17 cellular contexts compared by ENCODE assay signal in the genomic region with DNA sequence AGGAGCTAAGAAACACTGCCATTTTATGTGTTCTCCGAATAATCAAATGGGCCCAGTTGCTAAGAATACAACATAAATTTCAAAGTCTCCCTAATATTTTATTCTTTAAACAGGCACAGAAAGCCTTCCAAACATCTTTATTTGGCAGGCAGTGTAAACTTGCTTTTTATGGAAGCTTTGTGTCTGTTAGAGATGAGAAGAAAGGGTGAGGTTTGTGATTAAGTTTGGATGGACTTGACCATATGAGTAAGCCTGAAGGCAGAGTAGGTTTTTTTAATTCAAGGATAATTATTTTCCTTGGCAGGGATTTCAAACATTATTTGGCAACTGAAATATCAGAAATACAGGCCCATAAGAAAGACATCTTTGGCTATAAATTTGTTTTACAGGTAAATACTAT.
A peak's percentile ranks its signal among the peaks of the same experiment; 100 is the strongest.
DNase-seq lines count a peak whose midpoint lies in the region; ATAC-seq lines count a peak whose summit lies in the region.
"Had no signal": no experiment of that assay in that cellular context is flagged by ENCODE, and none has a peak within 500 bp of the region (broad histone marks: within the 10 kb centered on the region; RNA-seq: fewer than 3 reads in every experiment).

No MANE protein-coding gene starts in this region.

- H2AFZ ChIP-seq in GM23248, result no peak overlapping the region

- peaks cover 71% of the 10 kb centered on the region for H3K4me1 ChIP-seq in CD4-positive, alpha-beta memory T cell (ENCODE audit: insufficient read depth, low read length)
- H3K4me1 ChIP-seq in GM23248 (ENCODE audit: insufficient read depth) (peaks cover 11% of the 10 kb centered on the region), adipocyte (ENCODE audit: control insufficient read depth, insufficient read depth, low read length) (no peaks in the 10 kb centered on the region)

- no peaks in the 10 kb centered on the region for H3K27me3 Mint-ChIP-seq in CD4-positive, alpha-beta memory T cell
- no peaks in the 10 kb centered on the region for H3K27me3 Mint-ChIP-seq in naive B cell
- H3K27me3 Mint-ChIP-seq: type B pancreatic cell had no signal

- H3K27me3 ChIP-seq in CD4-positive, alpha-beta memory T cell (ENCODE audit: insufficient read depth, low read length), result no peaks in the 10 kb centered on the region
- H3K27me3 ChIP-seq in GM23248 (replicated peaks; ENCODE audit: insufficient read depth), result no peaks in the 10 kb centered on the region
- no peaks in the 10 kb centered on the region for H3K27me3 ChIP-seq in adipocyte (replicated peaks; ENCODE audit: control insufficient read depth, insufficient read depth, low read length)
- H3K27me3 ChIP-seq: BLaER1 treated with 17β-estradiol and CSF1 and Interleukin-3, amounts not matched to agents 10 nM and 100 nM had no signal

- peak overlapping the region; percentile 19 to 95 (median 86) for H3K27ac Mint-ChIP-seq in CD4-positive, alpha-beta memory T cell
- peak overlapping the region in 5 of 6 donors; percentile 43 to 83 (median 75) for H3K27ac Mint-ChIP-seq in naive B cell
- H3K27ac Mint-ChIP-seq: type B pancreatic cell had no signal

- H3K79me2 ChIP-seq in GM23248 (ENCODE audit: insufficient read depth), result no peaks in the 10 kb centered on the region

- no peaks in the 10 kb centered on the region for H3K9me3 ChIP-seq in CD4-positive, alpha-beta memory T cell (ENCODE audit: control insufficient read depth in 1 of 2, low read length in 2 of 2)
- H3K9me3 ChIP-seq in GM23248 (ENCODE audit: low read depth), result no peaks in the 10 kb centered on the region
- H3K9me3 ChIP-seq in adipocyte (ENCODE audit: control insufficient read depth, low read length), result no peaks in the 10 kb centered on the region
- H3K9me3 ChIP-seq: BLaER1 treated with 17β-estradiol and CSF1 and Interleukin-3, amounts not matched to agents 10 nM and 100 nM had no signal

- DNase-seq in CD4-positive, alpha-beta memory T cell, result no peak
- DNase-seq in GM23248, result peak; percentile 26
- DNase-seq in adipocyte (ENCODE audit: low read depth), result peak; percentile 17
- DNase-seq in naive B cell, result no peak
- DNase-seq in cortex of kidney (lab: John Stamatoyannopoulos, UW), result no peak
- no peak for DNase-seq in NCI-H345 (lab: John Stamatoyannopoulos, UW)
- DNase-seq: activated naive CD4-positive, alpha-beta T cell treated with anti-CD3 and anti-CD28 coated beads, Interleukin-2, amount 50 U/mL, for 16 hours; DMS53; effector memory CD4-positive, alpha-beta T cell; NCI-H1105 treated with DMSO at 0.1 percent for 48 hours; NCI-H2171 treated with DMSO at 0.1 percent for 48 hours; NCI-H774; WERI-Rb-1 had no signal

- peaks cover 6% of the 10 kb centered on the region; the same call in 1 of the 2 replicates for H3F3A ChIP-seq in GM23248 (ENCODE audit: insufficient read depth)

- CTCF ChIA-PET in CD4-positive, alpha-beta memory T cell (lab: Charles Lee; ENCODE audit: partially characterized antibody), result interaction anchor here (1.2 kb wide), 1 partner anchor 46 kb away, joined by 3 read pairs; no protein-coding TSS in a partner anchor

- no peaks in the 10 kb centered on the region for H3K9me2 ChIP-seq in GM23248 (ENCODE audit: insufficient read depth)

- peaks cover 35% of the 10 kb centered on the region for H3K36me3 ChIP-seq in CD4-positive, alpha-beta memory T cell (ENCODE audit: insufficient read depth, low read length)
- peaks cover 20% of the 10 kb centered on the region; the same call in 1 of the 2 replicates for H3K36me3 ChIP-seq in GM23248 (ENCODE audit: low read depth)
- peaks cover 36% of the 10 kb centered on the region for H3K36me3 ChIP-seq in adipocyte (ENCODE audit: control insufficient read depth, insufficient read depth, low read length, severe bottlenecking)

- H3K9ac ChIP-seq in GM23248, result no peak overlapping the region
- no peak overlapping the region for H3K9ac ChIP-seq in adipocyte (ENCODE audit: low read length)
- H3K9ac ChIP-seq: BLaER1 treated with 17β-estradiol and CSF1 and Interleukin-3, amounts not matched to agents 10 nM and 100 nM had no signal

- WGBS in GM23248 (ENCODE audit: low coverage in 1 of 2, low lambda C conversion rate in 2 of 2, missing lambda C conversion rate in 2 of 2), 2 experiments, result 0 to 4% methylated on average over 1 of the region's 1 CpG

- no peak overlapping the region for H3K4me2 ChIP-seq in GM23248 (ENCODE audit: unreplicated experiment)

- peaks cover 45 to 73% (median 53%) of the 10 kb centered on the region in 4 donors for H3K4me1 Mint-ChIP-seq in CD4-positive, alpha-beta memory T cell
- peaks cover 15 to 23% (median 16%) of the 10 kb centered on the region in 3 donors for H3K4me1 Mint-ChIP-seq in naive B cell

- peaks cover 0 to 2% (median 0%) of the 10 kb centered on the region in 8 donors for H3K9me3 Mint-ChIP-seq in CD4-positive, alpha-beta memory T cell
- H3K9me3 Mint-ChIP-seq in naive B cell, result no peaks in the 10 kb centered on the region
- H3K9me3 Mint-ChIP-seq: type B pancreatic cell had no signal

- no peak for ATAC-seq in naive B cell (ENCODE audit: low read depth in 2 of 2)
- no peak for ATAC-seq in HG02759 (IDR thresholded peaks at IDR 0.05; ENCODE audit: unreplicated experiment)
- ATAC-seq: K562 had no signal

- peaks cover 64 to 82% of the 10 kb centered on the region in 2 donors for H3K36me3 Mint-ChIP-seq in CD4-positive, alpha-beta memory T cell
- H3K36me3 Mint-ChIP-seq in naive B cell, result peaks cover 18 to 38% of the 10 kb centered on the region in 2 donors

- no peaks in the 10 kb centered on the region for H4K20me1 ChIP-seq in GM23248 (ENCODE audit: insufficient read depth)
- H4K20me1 ChIP-seq: BLaER1 treated with 17β-estradiol and CSF1 and Interleukin-3, amounts not matched to agents 10 nM and 100 nM had no signal

- in situ Hi-C loops in GM23248 (cut with MboI), result no loop called here

- no peak overlapping the region for H3K4me3 ChIP-seq in CD4-positive, alpha-beta memory T cell (ENCODE audit: low read length in 2 of 2)
- H3K4me3 ChIP-seq in GM23248, result no peak overlapping the region
- H3K4me3 ChIP-seq in adipocyte (ENCODE audit: low read length), result no peak overlapping the region
- H3K4me3 ChIP-seq: BLaER1 treated with 17β-estradiol and CSF1 and Interleukin-3, amounts not matched to agents 10 nM and 100 nM; K562 had no signal

- POLR2A ChIA-PET in CD4-positive, alpha-beta memory T cell (lab: Charles Lee; ENCODE audit: partially characterized antibody), result interaction anchor here (0.5 to 1.6 kb wide), 6 partner anchors 12 to 199 kb away, joined by 3 to 5 read pairs (median 4); no protein-coding TSS in a partner anchor

- peak overlapping the region; percentile 7 for H3K27ac ChIP-seq in CD4-positive, alpha-beta memory T cell (ENCODE audit: low read depth, low read length)
- no peak overlapping the region for H3K27ac ChIP-seq in GM23248
- H3K27ac ChIP-seq: WERI-Rb-1 had no signal

- intact Hi-C loops in CD4-positive, alpha-beta memory T cell (cut with micrococcal nuclease), result loop anchor here (5.0 kb wide), 1 partner anchor 46 kb away; no protein-coding TSS in a partner anchor

- H3K4me3 Mint-ChIP-seq in CD4-positive, alpha-beta memory T cell, result peak overlapping the region in 5 of 8 donors; percentile 52 to 79 (median 60)
- H3K4me3 Mint-ChIP-seq in naive B cell, result no peak overlapping the region
- H3K4me3 Mint-ChIP-seq: type B pancreatic cell had no signal

Comparison
In these comparisons a context has a peak if more than half of its experiments do, and no peak if none do; other contexts are left out.
1. DNase-seq: peak in GM23248 (single experiment) and adipocyte (single experiment); none in CD4-positive, alpha-beta memory T cell (0 of 5), naive B cell (single experiment), cortex of kidney (single experiment) and NCI-H345 (single experiment).
2. H3K4me3 Mint-ChIP-seq: peak in CD4-positive, alpha-beta memory T cell (5 of 8); none in naive B cell (0 of 8).